Comparison of ENCODE assay signal across 8 cellular contexts in genomic region chr15:68818088-68818670, GRCh38.
DNase-seq lines count a peak whose midpoint lies in the region; ATAC-seq and TF ChIP-seq lines count a peak whose summit lies in the region.

No MANE protein-coding gene starts in this region.

- H3K4me1 ChIP-seq in mucosa of stomach (ENCODE audit: control insufficient read depth, insufficient read depth, low read length): peaks cover 25% of the 10 kb centered on the region

- peak overlapping the region; percentile 99 for H3K27ac Mint-ChIP-seq in stimulated activated effector memory CD8-positive, alpha-beta T cell treated with anti-CD3 and anti-CD28 coated beads, Interleukin-12 subunit alpha, Interleukin-12 subunit beta, amount 100 ng/mL, for 72 hours

- no peak for TF ChIP-seq POLR2A in erythroblast (IDR thresholded peaks at IDR 0.05; ENCODE audit: low read length)

- H3K4me3 Mint-ChIP-seq in stimulated activated effector memory CD8-positive, alpha-beta T cell treated with anti-CD3 and anti-CD28 coated beads, Interleukin-12 subunit alpha, Interleukin-12 subunit beta, amount 100 ng/mL, for 72 hours: peak overlapping the region; percentile 97

- peaks cover 57% of the 10 kb centered on the region for H3K36me3 Mint-ChIP-seq in stimulated activated effector memory CD8-positive, alpha-beta T cell treated with anti-CD3 and anti-CD28 coated beads, Interleukin-12 subunit alpha, Interleukin-12 subunit beta, amount 100 ng/mL, for 72 hours

- peak; percentile 71 for DNase-seq in CD1c-positive myeloid dendritic cell (ENCODE audit: extremely low spot score)
- DNase-seq in NOMO-1 treated with dmso at 0.1 percent for 144 hours (lab: John Stamatoyannopoulos, UW; ENCODE audit: unreplicated experiment): peak; percentile 62
- peak; percentile 79 for DNase-seq in activated T-cell treated with anti-CD3 and anti-CD28 coated beads, Interleukin-2, amount 50 U/mL, for 1 hour
- DNase-seq in erythroblast (lab: John Stamatoyannopoulos, UW): peak; percentile 84 to 88
- peak; percentile 45 to 76 for DNase-seq in stimulated activated effector memory CD8-positive, alpha-beta T cell treated with anti-CD3 and anti-CD28 coated beads, Interleukin-12 subunit alpha, Interleukin-12 subunit beta, amount 100 ng/mL, for 72 hours (ENCODE audit: low spot score in 2 of 2)

- H3K4me1 Mint-ChIP-seq in stimulated activated effector memory CD8-positive, alpha-beta T cell treated with anti-CD3 and anti-CD28 coated beads, Interleukin-12 subunit alpha, Interleukin-12 subunit beta, amount 100 ng/mL, for 72 hours: peaks cover 44% of the 10 kb centered on the region

- H3K9ac ChIP-seq in mucosa of stomach (ENCODE audit: low read length): peak overlapping the region; percentile 94

- H3K9me3 ChIP-seq in mucosa of stomach (ENCODE audit: control insufficient read depth, low read length): no peaks in the 10 kb centered on the region

- peak; percentile 19 for ATAC-seq in HG02798 (IDR thresholded peaks at IDR 0.05; ENCODE audit: poor library complexity, unreplicated experiment)
- peak; percentile 9 for ATAC-seq in stimulated activated effector memory CD8-positive, alpha-beta T cell treated with anti-CD3 and anti-CD28 coated beads, Interleukin-12 subunit alpha, Interleukin-12 subunit beta, amount 100 ng/mL, for 72 hours
- no peak for ATAC-seq in GM18502 (IDR thresholded peaks at IDR 0.05; ENCODE audit: poor library complexity, unreplicated experiment)

- peak overlapping the region; percentile 47 for H3K4me3 ChIP-seq in mucosa of stomach (ENCODE audit: low read length)

- H3K36me3 ChIP-seq in mucosa of stomach (ENCODE audit: control insufficient read depth, insufficient read depth, low read length): no peaks in the 10 kb centered on the region

- no peaks in the 10 kb centered on the region for H3K9me3 Mint-ChIP-seq in stimulated activated effector memory CD8-positive, alpha-beta T cell treated with anti-CD3 and anti-CD28 coated beads, Interleukin-12 subunit alpha, Interleukin-12 subunit beta, amount 100 ng/mL, for 72 hours

- H3K27me3 ChIP-seq in mucosa of stomach (ENCODE audit: control insufficient read depth, insufficient read depth, low read length): no peaks in the 10 kb centered on the region
